Comparison of ENCODE assay signal across 1 cellular context in genomic region chr3:179655236-179655635, GRCh38.
TF ChIP-seq lines count a peak whose summit lies in the region.

No MANE protein-coding gene starts in this region.

TF ChIP-seq in K562, 482 proteins besides CTCF, POLR2A, EP300 and RAD21:
- TF ChIP-seq FOXM1 (IDR thresholded peaks at IDR 0.05; ENCODE audit: low read depth) = peak; percentile 41; the same call in 1 of the 2 replicates
- no peak for TF ChIP-seq FOXM1 (CRISPR knock-in tag; IDR thresholded peaks at IDR 0.05; ENCODE audit: low read depth)
- peak; percentile 41 for TF ChIP-seq ARID1B (IDR thresholded peaks at IDR 0.05)
- TF ChIP-seq REST (CRISPR knock-in tag; IDR thresholded peaks at IDR 0.05; ENCODE audit: low read depth) = no peak
- peak; percentile 44; the same call in 1 of the 2 replicates for TF ChIP-seq CBFA2T2 (conservative IDR thresholded peaks at IDR 0.05)
- TF ChIP-seq KDM1A (IDR thresholded peaks at IDR 0.05) = 0 out of 4 replicates have a peak, but pooled peaks of 1 of the 2 experiments have one; percentile 34
- TF ChIP-seq CBFA2T3 (IDR thresholded peaks at IDR 0.05) = peak; percentile 71
- TF ChIP-seq GABPA (tag; conservative IDR thresholded peaks at IDR 0.05; ENCODE audit: low read depth) = no peak
- peak; percentile 58 for TF ChIP-seq TAL1 (IDR thresholded peaks at IDR 0.05)
- TF ChIP-seq NFIX (CRISPR knock-in tag; IDR thresholded peaks at IDR 0.05; ENCODE audit: low read depth) = no peak
- TF ChIP-seq CTCFL (IDR thresholded peaks at IDR 0.05; ENCODE audit: borderline replicate concordance, insufficient read depth, low read depth, low read length, poor library complexity, severe bottlenecking) = no peak
